In genomic region chr5:152052470-152052869, GRCh38 we compare ENCODE assay signal across 21 cellular contexts.
"Had no signal": no experiment of that assay in that cellular context is flagged by ENCODE, and none has a peak within 500 bp of the region (broad histone marks: within the 10 kb centered on the region; RNA-seq: fewer than 3 reads in every experiment).

No MANE protein-coding gene starts in this region.

- H3K4me1 ChIP-seq: gastroesophageal sphincter, psoas muscle, spleen, testis, tibial nerve had no signal

- H3K4me3 ChIP-seq: dorsolateral prefrontal cortex, esophagus muscularis mucosa, gastroesophageal sphincter, mucosa of descending colon, psoas muscle, spleen, testis, tibial nerve had no signal

- H3K4me1 Mint-ChIP-seq: natural killer cell; stimulated activated naive B cell treated with anti-CD40 and anti-IgM and Interleukin-4, amounts not matched to agents 10 μg/mL and 1 μg/mL and 100 μg/mL, for 72 hours; stimulated activated naive CD8-positive, alpha-beta T cell treated with anti-CD3 and anti-CD28 coated beads, Interleukin-15, amount 100 ng/mL, for 72 hours had no signal

- H3K27me3 Mint-ChIP-seq: stimulated activated naive CD8-positive, alpha-beta T cell treated with anti-CD3 and anti-CD28 coated beads, Interleukin-15, amount 100 ng/mL, for 72 hours had no signal

- H3K27me3 ChIP-seq: esophagus muscularis mucosa, gastroesophageal sphincter, testis, tibial nerve had no signal

- H3K36me3 ChIP-seq: esophagus muscularis mucosa, gastroesophageal sphincter, spleen, tibial nerve had no signal

- H3K9me3 ChIP-seq: mucosa of descending colon, testis had no signal

- H3K27ac Mint-ChIP-seq: natural killer cell; stimulated activated naive B cell treated with anti-CD40 and anti-IgM and Interleukin-4, amounts not matched to agents 10 μg/mL and 1 μg/mL and 100 μg/mL, for 72 hours; stimulated activated naive CD8-positive, alpha-beta T cell treated with anti-CD3 and anti-CD28 coated beads, Interleukin-15, amount 100 ng/mL, for 72 hours had no signal

- ATAC-seq: gastroesophageal sphincter; mucosa of descending colon; natural killer cell; psoas muscle; sciatic nerve; stimulated activated naive B cell treated with anti-CD40 and anti-IgM and Interleukin-4, amounts not matched to agents 10 μg/mL and 1 μg/mL and 100 μg/mL, for 72 hours; stimulated activated naive CD8-positive, alpha-beta T cell treated with anti-CD3 and anti-CD28 coated beads, Interleukin-15, amount 100 ng/mL, for 72 hours had no signal

- H3K27ac ChIP-seq: dorsolateral prefrontal cortex, epithelial cell of prostate, esophagus muscularis mucosa, gastroesophageal sphincter, psoas muscle, spleen, testis, tibial nerve had no signal

- H3K4me3 Mint-ChIP-seq: natural killer cell; stimulated activated naive B cell treated with anti-CD40 and anti-IgM and Interleukin-4, amounts not matched to agents 10 μg/mL and 1 μg/mL and 100 μg/mL, for 72 hours; stimulated activated naive CD8-positive, alpha-beta T cell treated with anti-CD3 and anti-CD28 coated beads, Interleukin-15, amount 100 ng/mL, for 72 hours had no signal

- DNase-seq: caudate nucleus; cortex of kidney; dorsolateral prefrontal cortex; effector CD8-positive, alpha-beta T cell; kidney glomerular epithelial cell; mammary epithelial cell; mucosa of descending colon; natural killer cell; psoas muscle; spleen; stimulated activated CD4-positive, alpha-beta T cell treated with anti-CD3 and anti-CD28 coated beads, Interleukin-15, amount 100 ng/mL, for 24 hours; stimulated activated CD4-positive, alpha-beta T cell treated with anti-CD3 and anti-CD28 coated beads, Interleukin-1b, Interleukin-23, amount 100 ng/mL, for 48 hours; stimulated activated CD4-positive, alpha-beta T cell treated with anti-CD3 and anti-CD28 coated beads, Interleukin-4, amount 100 ng/mL, for 4 hours; stimulated activated naive B cell treated with anti-CD40 and anti-IgM and Interleukin-4, amounts not matched to agents 10 μg/mL and 1 μg/mL and 100 μg/mL, for 72 hours; stimulated activated naive CD8-positive, alpha-beta T cell treated with anti-CD3 and anti-CD28 coated beads, Interleukin-15, amount 100 ng/mL, for 72 hours; testis had no signal
